8 cellular contexts compared by ENCODE assay signal in genomic region chr17:41811549-41812175, GRCh38. TPM values are rescaled to one million over a fixed set of nuclear protein-coding genes. Genes with fewer than 3 reads are reported as not detected.
DNase-seq lines count a peak whose midpoint lies in the region; ATAC-seq and TF ChIP-seq lines count a peak whose summit lies in the region.

Gene P3H4, minus strand, starts transcription at chr17:41811949. Its CDS starts 34 bp downstream, at chr17:41811915.

- peak; percentile 76 for ATAC-seq in GM18861 (IDR thresholded peaks at IDR 0.05; ENCODE audit: unreplicated experiment)

- no CpG with 5 or more reads among the region's 84 CpGs for WGBS in esophagus squamous epithelium, 2 donors

- H3K27me3 ChIP-seq in HUES48 (ENCODE audit: control insufficient read depth, insufficient read depth, low read length) (peaks cover 6% of the 10 kb centered on the region), esophagus squamous epithelium (peaks cover 0 to 25% (median 0%) of the 10 kb centered on the region in 4 donors)

- H3K4me1 ChIP-seq in HUES48 (ENCODE audit: control insufficient read depth, insufficient read depth, low read length) (peaks cover 15% of the 10 kb centered on the region), esophagus squamous epithelium (peaks cover 22 to 54% (median 33%) of the 10 kb centered on the region in 3 donors)

- H3K36me3 ChIP-seq in HUES48 (ENCODE audit: control insufficient read depth, insufficient read depth, low read length) (peaks cover 8% of the 10 kb centered on the region; the same call in 1 of the 2 replicates), esophagus squamous epithelium (no peaks in the 10 kb centered on the region)

- peak within 1 kb of the TSS; percentile 43 for H3K9ac ChIP-seq in HUES48 (ENCODE audit: low read depth, low read length)

- H3K27ac ChIP-seq in HUES48 (ENCODE audit: low read depth, low read length) (peak within 1 kb of the TSS; percentile 88), esophagus squamous epithelium (peak within 1 kb of the TSS; percentile 57 to 78 (median 69))

- H3K4me3 ChIP-seq in HUES48 (ENCODE audit: low read depth, low read length) (peak within 1 kb of the TSS; percentile 79), esophagus squamous epithelium (peak within 1 kb of the TSS; percentile 50 to 85 (median 61))

- TF ChIP-seq POLR2A in esophagus squamous epithelium (IDR thresholded peaks at IDR 0.05) = peak in 2 of 4 donors; percentile 19 to 22

- TF ChIP-seq CTCF in esophagus squamous epithelium (IDR thresholded peaks at IDR 0.05) = peak; percentile 64 to 92 (median 80)

- DNase-seq in A172 (ENCODE audit: low spot score) = peak; percentile 63
- DNase-seq in activated T-helper 1 cell treated with Interleukin-2 at 50 U/mL for 16 hours (ENCODE audit: low read depth) = peak; percentile 60
- no peak for DNase-seq in esophagus squamous epithelium (lab: John Stamatoyannopoulos, UW)
- peak; percentile 83 for DNase-seq in myocyte (ENCODE audit: low read depth)
- peak; percentile 39 to 59 for DNase-seq in stimulated activated CD8-positive, alpha-beta memory T cell treated with anti-CD3 and anti-CD28 coated beads, Interleukin-7, amount 100 ng/mL, for 1 hour (ENCODE audit: low read depth in 2 of 2)

- no peaks in the 10 kb centered on the region for H3K9me3 ChIP-seq in HUES48 (ENCODE audit: control insufficient read depth, insufficient read depth, low read length)
- no peaks in the 10 kb centered on the region for H3K9me3 ChIP-seq in esophagus squamous epithelium

- intact Hi-C loops in esophagus squamous epithelium (cut with DNase I) = no loop called here

TF ChIP-seq in PFSK-1, 5 proteins besides CTCF, POLR2A, EP300 and RAD21:
- TF ChIP-seq TAF1 (IDR thresholded peaks at IDR 0.05; ENCODE audit: borderline replicate concordance, insufficient read depth, low read length) (no peak), REST (IDR thresholded peaks at IDR 0.05; ENCODE audit: insufficient read depth in 1 of 2, low read depth in 2 of 2, low read length in 2 of 2) (0 out of 4 replicates have a peak, but pooled peaks of 1 of the 2 experiments have one; percentile 21), SIN3A (IDR thresholded peaks at IDR 0.05; ENCODE audit: borderline replicate concordance, insufficient read depth, low read length) (no peak), FOXP2 (optimal IDR thresholded peaks at IDR 0.05; ENCODE audit: borderline replicate concordance, extremely low read depth, extremely low read length, insufficient read depth) (peak; percentile 7), POLR2AphosphoS5 (IDR thresholded peaks at IDR 0.05; ENCODE audit: low read depth, low read length) (peak; percentile 76)

RNA-seq across cellular contexts. Expression of gene P3H4, which starts in this region (rescaled TPM):
- total RNA-seq in A172 (2014; rRNA removed; shearing (Covaris generic)) = 66.5 and 71.6 TPM in 2 replicates
- polyA plus RNA-seq in PFSK-1 (2012; ENCODE audit: insufficient read length, low read depth) = 109 TPM
- total RNA-seq in esophagus squamous epithelium = 1 to 10 TPM; 2.4 to 7.1 (median 3.7) TPM
- 98.8 and 115 TPM in 2 replicates for total RNA-seq in myocyte
- 74.8 TPM for polyA plus RNA-seq in myocyte (2012)
